In the genomic region with DNA sequence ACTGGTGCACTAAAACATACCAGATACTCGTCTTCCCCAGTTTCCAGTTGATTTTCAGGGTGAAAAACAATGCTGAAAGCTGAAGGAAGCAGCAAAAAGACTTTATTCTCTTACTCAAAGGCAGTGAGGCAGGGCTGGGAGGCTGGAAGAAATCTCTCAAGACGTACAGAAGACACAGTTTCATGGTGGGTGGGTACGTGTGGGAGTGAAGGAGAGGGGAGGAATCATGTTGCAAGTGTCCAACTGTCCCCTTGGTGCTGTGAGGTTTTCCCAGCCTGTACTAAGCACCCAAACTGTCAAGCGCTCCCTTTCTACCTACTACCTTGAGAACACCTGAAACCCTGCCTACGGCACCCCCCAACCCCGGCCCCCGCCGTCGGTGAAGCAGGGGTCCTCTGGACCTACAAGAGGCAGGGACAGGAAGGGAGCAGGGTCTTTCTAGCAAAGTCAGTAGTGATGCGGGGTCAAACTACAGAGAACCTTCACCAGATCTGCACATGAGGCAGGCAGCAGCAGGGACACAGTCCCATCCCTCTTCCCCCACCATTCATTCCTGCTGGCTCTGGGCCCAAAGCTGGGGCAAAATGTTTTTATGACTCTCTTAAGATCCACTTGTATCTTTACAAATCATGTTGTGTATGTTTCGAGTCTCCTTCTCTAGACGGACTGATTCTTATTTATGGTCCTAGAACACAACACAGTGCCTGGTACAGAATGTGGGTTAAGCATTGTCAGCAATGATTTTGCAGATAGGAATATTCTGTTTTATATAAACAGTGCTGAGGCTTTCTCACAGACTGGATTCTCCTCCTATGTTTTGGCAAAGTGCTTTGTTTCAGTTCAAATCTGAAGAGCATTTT, we compare ENCODE assay signal across 10 cellular contexts. TPM values are rescaled to one million over a fixed set of nuclear protein-coding genes. Genes with fewer than 3 reads are reported as not detected.
DNase-seq lines count a peak whose midpoint lies in the region; ATAC-seq and TF ChIP-seq lines count a peak whose summit lies in the region.
"Had no signal": no experiment of that assay in that cellular context is flagged by ENCODE, and none has a peak within 500 bp of the region (broad histone marks: within the 10 kb centered on the region; RNA-seq: fewer than 3 reads in every experiment).

No MANE protein-coding gene starts in this region.

- no peaks in the 10 kb centered on the region for H3K9me3 ChIP-seq in CD4-positive, CD25-positive, alpha-beta regulatory T cell (ENCODE audit: control insufficient read depth in 2 of 2, low read length in 2 of 2)

- DNase-seq in CD4-positive, CD25-positive, alpha-beta regulatory T cell, result no peak
- DNase-seq in DMS79 treated with DMSO at 0.1 percent for 48 hours (lab: John Stamatoyannopoulos, UW), result peak; percentile 63
- DNase-seq in activated CD4-positive, alpha-beta memory T cell treated with anti-CD3 and anti-CD28 coated beads, Interleukin-2, amount 10 ng/mL, durations not matched to agents 7 days and 5 days, result no peak
- no peak for DNase-seq in neural crest cell (ENCODE audit: low read depth, low spot score)
- no peak for DNase-seq in effector CD8-positive, alpha-beta T cell (lab: John Stamatoyannopoulos, UW)
- DNase-seq: activated T-cell treated with anti-CD3 and anti-CD28 coated beads, Interleukin-2, amount 50 U/mL, for 4 hours; NCI-H1694 had no signal

- H3K4me3 Mint-ChIP-seq in CD4-positive, CD25-positive, alpha-beta regulatory T cell, result peak overlapping the region; percentile 44 to 99 (median 96)
- no peak overlapping the region for H3K4me3 Mint-ChIP-seq in activated CD4-positive, alpha-beta memory T cell treated with anti-CD3 and anti-CD28 coated beads, Interleukin-2, amount 10 ng/mL, durations not matched to agents 7 days and 5 days
- H3K4me3 Mint-ChIP-seq in neural crest cell, result peak overlapping the region; percentile 56

- H3K4me1 Mint-ChIP-seq in CD4-positive, CD25-positive, alpha-beta regulatory T cell, result peaks cover 21 to 67% (median 43%) of the 10 kb centered on the region in 4 donors
- H3K4me1 Mint-ChIP-seq in activated CD4-positive, alpha-beta memory T cell treated with anti-CD3 and anti-CD28 coated beads, Interleukin-2, amount 10 ng/mL, durations not matched to agents 7 days and 5 days, result peaks cover 68% of the 10 kb centered on the region
- peaks cover 47% of the 10 kb centered on the region for H3K4me1 Mint-ChIP-seq in neural crest cell

- peaks cover 7% of the 10 kb centered on the region for H3K27me3 Mint-ChIP-seq in CD4-positive, CD25-positive, alpha-beta regulatory T cell
- H3K27me3 Mint-ChIP-seq in activated CD4-positive, alpha-beta memory T cell treated with anti-CD3 and anti-CD28 coated beads, Interleukin-2, amount 10 ng/mL, durations not matched to agents 7 days and 5 days, result no peaks in the 10 kb centered on the region
- peaks cover 43% of the 10 kb centered on the region for H3K27me3 Mint-ChIP-seq in neural crest cell (ENCODE audit: low read depth)

- H3K9me3 Mint-ChIP-seq in CD4-positive, CD25-positive, alpha-beta regulatory T cell, result peaks cover 0 to 1% (median 0%) of the 10 kb centered on the region in 7 donors
- no peaks in the 10 kb centered on the region for H3K9me3 Mint-ChIP-seq in activated CD4-positive, alpha-beta memory T cell treated with anti-CD3 and anti-CD28 coated beads, Interleukin-2, amount 10 ng/mL, durations not matched to agents 7 days and 5 days
- H3K9me3 Mint-ChIP-seq in neural crest cell, result no peaks in the 10 kb centered on the region
- H3K9me3 Mint-ChIP-seq: activated T-cell treated with anti-CD3 and anti-CD28 coated beads, Interleukin-2, amount 50 U/mL, for 4 hours had no signal

- CTCF ChIA-PET in activated CD4-positive, alpha-beta memory T cell treated with anti-CD3 and anti-CD28 coated beads, Interleukin-2, amount 10 ng/mL, durations not matched to agents 7 days and 5 days (lab: Charles Lee), result interaction anchor here (1.2 to 5.0 kb wide), 4 partner anchors 24 to 382 kb away, joined by 3 to 22 read pairs (median 4); no protein-coding TSS in a partner anchor

- peak overlapping the region; percentile 93 for H3K27ac ChIP-seq in CD4-positive, CD25-positive, alpha-beta regulatory T cell (ENCODE audit: insufficient read depth, low read length, poor library complexity, severe bottlenecking)

- H3K27me3 ChIP-seq in CD4-positive, CD25-positive, alpha-beta regulatory T cell (ENCODE audit: control insufficient read depth, insufficient read depth, low read length), result no peaks in the 10 kb centered on the region

- TF ChIP-seq CTCF in neural crest cell (conservative IDR thresholded peaks at IDR 0.05), result no peak

- H3K27ac Mint-ChIP-seq in CD4-positive, CD25-positive, alpha-beta regulatory T cell, result peak overlapping the region; percentile 99 to 100 (median 99)
- H3K27ac Mint-ChIP-seq in activated CD4-positive, alpha-beta memory T cell treated with anti-CD3 and anti-CD28 coated beads, Interleukin-2, amount 10 ng/mL, durations not matched to agents 7 days and 5 days, result peak overlapping the region; percentile 92
- no peak overlapping the region for H3K27ac Mint-ChIP-seq in neural crest cell (ENCODE audit: unreplicated experiment)

- H3K36me3 ChIP-seq in CD4-positive, CD25-positive, alpha-beta regulatory T cell (ENCODE audit: control insufficient read depth, insufficient read depth, low read length), result no peaks in the 10 kb centered on the region

- no peaks in the 10 kb centered on the region for H3K36me3 Mint-ChIP-seq in CD4-positive, CD25-positive, alpha-beta regulatory T cell
- H3K36me3 Mint-ChIP-seq in activated CD4-positive, alpha-beta memory T cell treated with anti-CD3 and anti-CD28 coated beads, Interleukin-2, amount 10 ng/mL, durations not matched to agents 7 days and 5 days (ENCODE audit: low read depth), result peaks cover 9% of the 10 kb centered on the region
- H3K36me3 Mint-ChIP-seq in neural crest cell (ENCODE audit: low read depth), result no peaks in the 10 kb centered on the region

- peaks cover 54% of the 10 kb centered on the region for H3K4me1 ChIP-seq in CD4-positive, CD25-positive, alpha-beta regulatory T cell (ENCODE audit: control insufficient read depth, insufficient read depth, low read length, poor library complexity, severe bottlenecking)

- H3K4me3 ChIP-seq in CD4-positive, CD25-positive, alpha-beta regulatory T cell (ENCODE audit: low read depth, low read length), result no peak overlapping the region
- H3K4me3 ChIP-seq: GM12878 had no signal

- POLR2A ChIA-PET in activated CD4-positive, alpha-beta memory T cell treated with anti-CD3 and anti-CD28 coated beads, Interleukin-2, amount 10 ng/mL, durations not matched to agents 7 days and 5 days (lab: Charles Lee), result interaction anchor here (0.6 to 3.1 kb wide), 2 partner anchors 257 to 968 kb away, joined by 3 to 19 read pairs; partner anchors contain the start of genes NAA15 and NDUFC1

- no peak for ATAC-seq in CD4-positive, CD25-positive, alpha-beta regulatory T cell (ENCODE audit: low read depth in 2 of 2)
- ATAC-seq in activated CD4-positive, CD25-positive, alpha-beta regulatory T cell treated with anti-CD3 and anti-CD28 coated beads, Interleukin-2, amount 50 U/mL, for 24 hours, result no peak
- ATAC-seq in GM21786 (IDR thresholded peaks at IDR 0.05; ENCODE audit: unreplicated experiment), result no peak
- ATAC-seq: activated T-cell treated with anti-CD3 and anti-CD28 coated beads, Interleukin-2, amount 50 U/mL, for 4 hours; GM12878 had no signal

RNA-seq across cellular contexts. Expression of gene SETD7, which starts 2.4 kb away (rescaled TPM):
- 50.8 TPM for total RNA-seq in CD4-positive, CD25-positive, alpha-beta regulatory T cell
- 10 to 100 TPM in 2 of 4 donors, 1 to 10 TPM in 2; 8.9 to 13.8 (median 10.1) TPM for polyA plus RNA-seq in CD4-positive, CD25-positive, alpha-beta regulatory T cell
- total RNA-seq in activated CD4-positive, alpha-beta memory T cell treated with anti-CD3 and anti-CD28 coated beads, Interleukin-2, amount 10 ng/mL, durations not matched to agents 7 days and 5 days, result 10 to 100 TPM; 16.0 to 17.7 TPM
- 11.1 and 11.4 TPM in 2 replicates for total RNA-seq in neural crest cell
